12 cellular contexts compared by ENCODE assay signal in the genomic region with DNA sequence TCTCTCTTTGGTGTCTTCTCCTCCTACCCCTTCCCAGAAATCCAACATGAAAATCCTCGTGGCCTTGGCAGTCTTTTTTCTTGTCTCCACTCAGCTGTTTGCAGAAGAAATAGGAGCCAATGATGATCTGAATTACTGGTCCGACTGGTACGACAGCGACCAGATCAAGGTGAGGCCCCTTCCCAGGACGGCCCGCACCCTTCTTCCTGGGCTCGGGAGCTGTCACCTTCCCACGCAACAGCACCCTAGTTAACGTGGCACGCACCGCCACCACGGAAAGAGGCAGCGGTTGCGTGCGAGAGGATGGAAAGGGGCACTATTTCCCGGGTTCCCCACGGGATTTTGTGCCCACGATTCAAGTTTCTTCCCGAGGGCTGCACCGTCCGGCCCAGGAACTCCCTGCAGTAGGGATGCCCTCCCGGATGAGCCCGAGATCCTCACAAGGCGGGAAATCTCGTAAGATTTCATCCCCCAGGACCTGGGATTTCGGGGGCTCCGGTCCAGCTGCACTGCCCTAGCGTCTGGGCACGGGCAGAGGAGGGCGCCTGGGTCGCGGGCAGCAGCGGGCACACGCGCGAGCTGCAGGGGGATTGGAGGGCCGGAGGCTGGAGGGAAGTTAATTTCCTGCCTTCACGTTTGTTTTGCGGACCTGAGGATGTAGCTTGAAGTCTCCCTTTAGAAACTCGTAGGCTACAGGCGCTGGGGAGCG. TPM values are rescaled to one million over a fixed set of nuclear protein-coding genes. Genes with fewer than 3 reads are reported as not detected.
DNase-seq lines count a peak whose midpoint lies in the region; ATAC-seq and TF ChIP-seq lines count a peak whose summit lies in the region.
"Had no signal": no experiment of that assay in that cellular context is flagged by ENCODE, and none has a peak within 500 bp of the region (broad histone marks: within the 10 kb centered on the region; RNA-seq: fewer than 3 reads in every experiment).

No MANE protein-coding gene starts in this region.

- TF ChIP-seq CTCF in body of pancreas (IDR thresholded peaks at IDR 0.05): no peak

- H3K9me3 Mint-ChIP-seq in activated T-cell treated with anti-CD3 and anti-CD28 coated beads, Interleukin-2, amount 50 U/mL, for 24 hours: no peaks in the 10 kb centered on the region
- peaks cover 0 to 2% of the 10 kb centered on the region in 2 donors for H3K9me3 Mint-ChIP-seq in stimulated activated naive B cell treated with anti-CD40 and anti-IgM and Interleukin-4, amounts not matched to agents 10 μg/mL and 1 μg/mL and 100 μg/mL, for 72 hours

- H3K14ac ChIP-seq in mesenchymal stem cell (ENCODE audit: low read length in 2 of 2): no peak overlapping the region

- no peak overlapping the region for H3K18ac ChIP-seq in mesenchymal stem cell (ENCODE audit: low read depth in 1 of 2, low read length in 2 of 2)

- no peak overlapping the region for H4K8ac ChIP-seq in mesenchymal stem cell (ENCODE audit: low read length)

- H3K4ac ChIP-seq in mesenchymal stem cell (ENCODE audit: low read depth in 1 of 2, low read length in 2 of 2): no peak overlapping the region

- no peak for DNase-seq in activated T-cell treated with anti-CD3 and anti-CD28 coated beads, Interleukin-2, amount 50 U/mL, for 24 hours
- DNase-seq in activated T-cell treated with anti-CD3 and anti-CD28 coated beads for 4 hours (no peak), body of pancreas (no peak), mesenchymal stem cell (no peak), left lobe of liver (ENCODE audit: low spot score) (no peak), H4 (ENCODE audit: low spot score) (no peak), NCI-H1694 treated with DMSO at 0.1 percent for 48 hours (lab: John Stamatoyannopoulos, UW) (no peak)
- DNase-seq in stimulated activated naive B cell treated with anti-CD40 and anti-IgM and Interleukin-4, amounts not matched to agents 10 μg/mL and 1 μg/mL and 100 μg/mL, for 72 hours: no peak
- DNase-seq: GDM1, NCI-H1048, T-helper 2 cell had no signal

- H3K4me1 Mint-ChIP-seq in activated T-cell treated with anti-CD3 and anti-CD28 coated beads, Interleukin-2, amount 50 U/mL, for 24 hours (ENCODE audit: low read depth): peaks cover 20% of the 10 kb centered on the region
- H3K4me1 Mint-ChIP-seq in stimulated activated naive B cell treated with anti-CD40 and anti-IgM and Interleukin-4, amounts not matched to agents 10 μg/mL and 1 μg/mL and 100 μg/mL, for 72 hours: peaks cover 12 to 29% of the 10 kb centered on the region in 2 donors

- H2BK15ac ChIP-seq in mesenchymal stem cell (ENCODE audit: low read depth, poor library complexity, severe bottlenecking): no peak overlapping the region

- H4K91ac ChIP-seq in mesenchymal stem cell (ENCODE audit: low read length): no peak overlapping the region

- ATAC-seq in body of pancreas: peak; percentile 24
- ATAC-seq in stimulated activated naive B cell treated with anti-CD40 and anti-IgM and Interleukin-4, amounts not matched to agents 10 μg/mL and 1 μg/mL and 100 μg/mL, for 72 hours (replicated peaks): no peak
- ATAC-seq in left lobe of liver: no peak

- H3K9me3 ChIP-seq in body of pancreas (no peaks in the 10 kb centered on the region), mesenchymal stem cell (ENCODE audit: control insufficient read depth, low read length) (no peaks in the 10 kb centered on the region)
- H3K9me3 ChIP-seq: prostate gland had no signal

- H3K4me2 ChIP-seq in mesenchymal stem cell (ENCODE audit: low read length, poor library complexity, severe bottlenecking): peak overlapping the region; percentile 17

- peaks cover 68% of the 10 kb centered on the region for H3K27me3 Mint-ChIP-seq in activated T-cell treated with anti-CD3 and anti-CD28 coated beads, Interleukin-2, amount 50 U/mL, for 24 hours
- peaks cover 57 to 61% of the 10 kb centered on the region in 2 donors for H3K27me3 Mint-ChIP-seq in stimulated activated naive B cell treated with anti-CD40 and anti-IgM and Interleukin-4, amounts not matched to agents 10 μg/mL and 1 μg/mL and 100 μg/mL, for 72 hours

- no peak overlapping the region for H3K23ac ChIP-seq in mesenchymal stem cell (ENCODE audit: low read length in 2 of 2)

- no peak overlapping the region for H2BK120ac ChIP-seq in mesenchymal stem cell (ENCODE audit: low read depth, low read length)

- WGBS in body of pancreas, 2 donors: 2% methylated on average over 26 to 42 of the region's 42 CpGs
- WGBS in mesenchymal stem cell: 6% methylated on average over 35 of the region's 42 CpGs

- no peak for TF ChIP-seq POLR2A in body of pancreas (IDR thresholded peaks at IDR 0.05)

- H3K27ac ChIP-seq in body of pancreas: no peak overlapping the region
- H3K27ac ChIP-seq in mesenchymal stem cell (ENCODE audit: low read length, poor library complexity, severe bottlenecking): no peak overlapping the region
- H3K27ac ChIP-seq: prostate gland had no signal

- no peak overlapping the region for H2BK5ac ChIP-seq in mesenchymal stem cell (ENCODE audit: low read depth, low read length, poor library complexity, severe bottlenecking)

- H3K27ac Mint-ChIP-seq in activated T-cell treated with anti-CD3 and anti-CD28 coated beads, Interleukin-2, amount 50 U/mL, for 24 hours: no peak overlapping the region
- H3K27ac Mint-ChIP-seq in stimulated activated naive B cell treated with anti-CD40 and anti-IgM and Interleukin-4, amounts not matched to agents 10 μg/mL and 1 μg/mL and 100 μg/mL, for 72 hours: peak overlapping the region; percentile 51

- no peak overlapping the region for H3K9ac ChIP-seq in mesenchymal stem cell (ENCODE audit: low read length)

- H3K4me3 ChIP-seq in body of pancreas (no peak overlapping the region), mesenchymal stem cell (ENCODE audit: insufficient read depth in 1 of 2, low read depth in 1 of 2, low read length in 2 of 2) (peak overlapping the region in 1 of 2 experiments; percentile 30)

- intact Hi-C loops in body of pancreas (cut with DNase I): no loop called here

- H3K27me3 ChIP-seq in body of pancreas (peaks cover 0 to 19% of the 10 kb centered on the region in 2 donors), mesenchymal stem cell (ENCODE audit: control insufficient read depth in 1 of 2, insufficient read depth in 1 of 2, low read length in 2 of 2) (peaks cover 46% of the 10 kb centered on the region in 2 experiments)

- H3K4me3 Mint-ChIP-seq in activated T-cell treated with anti-CD3 and anti-CD28 coated beads, Interleukin-2, amount 50 U/mL, for 24 hours: peak overlapping the region; percentile 10
- H3K4me3 Mint-ChIP-seq in stimulated activated naive B cell treated with anti-CD40 and anti-IgM and Interleukin-4, amounts not matched to agents 10 μg/mL and 1 μg/mL and 100 μg/mL, for 72 hours: peak overlapping the region in 1 of 2 donors; percentile 41

- H3K79me1 ChIP-seq in mesenchymal stem cell (replicated peaks; ENCODE audit: low read length, poor library complexity, severe bottlenecking): no peaks in the 10 kb centered on the region

- H2AK5ac ChIP-seq in mesenchymal stem cell (ENCODE audit: low read length, severe bottlenecking): no peak overlapping the region

- H2AFZ ChIP-seq in mesenchymal stem cell (ENCODE audit: low read depth, low read length): no peak overlapping the region

- H3K36me3 Mint-ChIP-seq in activated T-cell treated with anti-CD3 and anti-CD28 coated beads, Interleukin-2, amount 50 U/mL, for 24 hours (ENCODE audit: low read depth): no peaks in the 10 kb centered on the region
- no peaks in the 10 kb centered on the region for H3K36me3 Mint-ChIP-seq in stimulated activated naive B cell treated with anti-CD40 and anti-IgM and Interleukin-4, amounts not matched to agents 10 μg/mL and 1 μg/mL and 100 μg/mL, for 72 hours

- H3K4me1 ChIP-seq in body of pancreas (peaks cover 22% of the 10 kb centered on the region), mesenchymal stem cell (ENCODE audit: control insufficient read depth, insufficient read depth, low read depth, low read length) (peaks cover 20% of the 10 kb centered on the region)
- H3K4me1 ChIP-seq: prostate gland had no signal

- no peak overlapping the region for H2BK12ac ChIP-seq in mesenchymal stem cell (ENCODE audit: low read length in 2 of 2)

- no peaks in the 10 kb centered on the region for H3K36me3 ChIP-seq in body of pancreas (replicated peaks in 1 of 2; ENCODE audit: insufficient read depth in 1 of 2, low read depth in 2 of 2)
- H3K36me3 ChIP-seq in mesenchymal stem cell (ENCODE audit: control insufficient read depth in 1 of 2, insufficient read depth in 2 of 2, low read depth in 1 of 2, low read length in 2 of 2): no peaks in the 10 kb centered on the region
- H3K36me3 ChIP-seq: prostate gland had no signal

RNA-seq across cellular contexts. Expression of a gene that starts 0.8 kb away (rescaled TPM):
- total RNA-seq in body of pancreas: not detected
- polyA plus RNA-seq in mesenchymal stem cell (2013, experiment 1 of 2): not detected
- polyA plus RNA-seq in mesenchymal stem cell (2013, experiment 2 of 2): not detected
- total RNA-seq in left lobe of liver: not detected
- total RNA-seq in H4 (2014; rRNA removed; shearing (Covaris generic)): 9.2 and 11.1 TPM in 2 replicates
